ENCODE assay signal across 2 cellular contexts in genomic region chrX:14027511-14028019, GRCh38.
TF ChIP-seq lines count a peak whose summit lies in the region.

No MANE protein-coding gene starts in this region.

TF ChIP-seq in SK-N-SH, 30 proteins besides CTCF, POLR2A, EP300 and RAD21 (continued from another document):
- TF ChIP-seq IRF3 (IDR thresholded peaks at IDR 0.05; ENCODE audit: low read depth, low read length) = no peak
- TF ChIP-seq RXRA (IDR thresholded peaks at IDR 0.05; ENCODE audit: borderline replicate concordance, low read depth) = peak; percentile 27; the same call in 1 of the 2 replicates

TF ChIP-seq in SK-N-SH treated with all-trans-retinoic acid at 6 μM for 48 hours, 23 proteins besides CTCF, POLR2A, EP300 and RAD21 (continued from another document):
- TF ChIP-seq CREB5 (CRISPR knock-in tag; IDR thresholded peaks at IDR 0.05; ENCODE audit: low read depth) (no peak), ZC3H10 (CRISPR knock-in tag; IDR thresholded peaks at IDR 0.05) (no peak), ZFP30 (CRISPR knock-in tag; IDR thresholded peaks at IDR 0.05) (no peak), TOX (CRISPR knock-in tag; IDR thresholded peaks at IDR 0.05; ENCODE audit: borderline replicate concordance) (no peak), OSR1 (CRISPR knock-in tag; IDR thresholded peaks at IDR 0.05) (no peak)
